In genomic region chr10:130218181-130218641, GRCh38 we compare ENCODE assay signal across 18 cellular contexts.
A peak's percentile ranks its signal among the peaks of the same experiment; 100 is the strongest.
DNase-seq lines count a peak whose midpoint lies in the region; ATAC-seq and TF ChIP-seq lines count a peak whose summit lies in the region.
"Had no signal": no experiment of that assay in that cellular context is flagged by ENCODE, and none has a peak within 500 bp of the region (broad histone marks: within the 10 kb centered on the region; RNA-seq: fewer than 3 reads in every experiment).

No MANE protein-coding gene starts in this region.

- no peak overlapping the region for H3K27ac Mint-ChIP-seq in H9
- H3K27ac Mint-ChIP-seq in nephron progenitor cell: peak overlapping the region; percentile 51
- H3K27ac Mint-ChIP-seq: CD8-positive, alpha-beta T cell had no signal

- no peak overlapping the region for H4K91ac ChIP-seq in H9 (ENCODE audit: insufficient read length, low read depth, low read length)

- H4K20me1 ChIP-seq in H9 (ENCODE audit: control insufficient read depth, insufficient read depth, insufficient read length) (no peaks in the 10 kb centered on the region), mammary epithelial cell (ENCODE audit: insufficient read depth, low read length) (no peaks in the 10 kb centered on the region)

- H3K9me3 Mint-ChIP-seq in H9: no peaks in the 10 kb centered on the region; a peak in 1 of 5 replicates
- H3K9me3 Mint-ChIP-seq in nephron progenitor cell: no peaks in the 10 kb centered on the region
- H3K9me3 Mint-ChIP-seq: CD8-positive, alpha-beta T cell had no signal

- H2AK5ac ChIP-seq in H9 (ENCODE audit: insufficient read length, low read length): no peak overlapping the region

- H3K27me3 ChIP-seq in H9 (ENCODE audit: insufficient read depth, low read length): no peaks in the 10 kb centered on the region
- H3K27me3 ChIP-seq in WERI-Rb-1 (ENCODE audit: insufficient read depth, low read depth, severe bottlenecking): no peaks in the 10 kb centered on the region
- H3K27me3 ChIP-seq in suprapubic skin: no peaks in the 10 kb centered on the region
- H3K27me3 ChIP-seq in mammary epithelial cell (ENCODE audit: insufficient read depth, low read length): no peaks in the 10 kb centered on the region

- no CpG with 5 or more reads among the region's 12 CpGs for whole genome bisulfite sequencing in H9 (ENCODE audit: extremely low coverage, insufficient read length, low lambda C conversion rate)
- 86% methylated on average over 11 of the region's 12 CpGs for WGBS in suprapubic skin
- 90% methylated on average over 9 of the region's 12 CpGs for WGBS in mammary epithelial cell (ENCODE audit: low coverage, missing lambda C conversion rate)

- DNase-seq in H9 (peak; percentile 18), WERI-Rb-1 (peak; percentile 4), nephron progenitor cell (no peak), suprapubic skin (ENCODE audit: low spot score in 2 of 2) (peak; percentile 37 to 72), mammary epithelial cell (no peak), epidermal melanocyte (ENCODE audit: insufficient read length, low spot score) (no peak)
- DNase-seq: CD8-positive, alpha-beta T cell; KBM-7; MV-4-11; NCI-H1436; NCI-H1930; NCI-H345; NCI-H524 treated with DMSO at 0.1 percent for 48 hours; RPMI8226; SIG-M5 had no signal

- H3K9me3 ChIP-seq in H9 (ENCODE audit: control insufficient read depth, low read depth, low read length) (no peaks in the 10 kb centered on the region), WERI-Rb-1 (ENCODE audit: severe bottlenecking) (no peaks in the 10 kb centered on the region), suprapubic skin (no peaks in the 10 kb centered on the region), mammary epithelial cell (replicated peaks; ENCODE audit: insufficient read depth, low read length) (peaks cover 13% of the 10 kb centered on the region)

- H3K4me1 Mint-ChIP-seq in H9: no peaks in the 10 kb centered on the region
- H3K4me1 Mint-ChIP-seq in nephron progenitor cell: peaks cover 19% of the 10 kb centered on the region

- H3K4me3 Mint-ChIP-seq in H9 (no peak overlapping the region), nephron progenitor cell (no peak overlapping the region)
- H3K4me3 Mint-ChIP-seq: CD8-positive, alpha-beta T cell had no signal

- no peak overlapping the region for H2BK20ac ChIP-seq in H9 (ENCODE audit: low read depth, low read length, poor library complexity, severe bottlenecking)

- no peak overlapping the region for H2BK15ac ChIP-seq in H9 (ENCODE audit: low read depth, low read length)

- H2BK120ac ChIP-seq in H9 (ENCODE audit: low read depth, low read length, poor library complexity, severe bottlenecking): no peak overlapping the region

- no peaks in the 10 kb centered on the region for H3K79me2 ChIP-seq in H9 (ENCODE audit: insufficient read depth, low read length)
- no peaks in the 10 kb centered on the region for H3K79me2 ChIP-seq in mammary epithelial cell (ENCODE audit: insufficient read depth, low read length)

- H3K36me3 Mint-ChIP-seq in H9 (ENCODE audit: insufficient read depth in 1 of 3, low read depth in 3 of 3) (no peaks in the 10 kb centered on the region), nephron progenitor cell (ENCODE audit: low read depth) (no peaks in the 10 kb centered on the region)
- H3K36me3 Mint-ChIP-seq: CD8-positive, alpha-beta T cell had no signal

- H4K8ac ChIP-seq in H9 (replicated peaks; ENCODE audit: insufficient read length, low read depth, low read length): no peak overlapping the region

- CTCF ChIA-PET in mammary epithelial cell (lab: Charles Lee; ENCODE audit: low non-redundant PET): no interaction called here

- no peaks in the 10 kb centered on the region for H3K23me2 ChIP-seq in H9 (ENCODE audit: insufficient read length, low read depth, low read length, poor library complexity, severe bottlenecking)

- no peak for TF ChIP-seq EP300 in suprapubic skin (IDR thresholded peaks at IDR 0.05)

- no peak overlapping the region for H3K4ac ChIP-seq in H9 (ENCODE audit: low read depth, low read length)

- no peak overlapping the region for H3T11ph ChIP-seq in H9 (ENCODE audit: low read length)

- H3K4me3 ChIP-seq in WERI-Rb-1 (ENCODE audit: low read depth, low read length): no peak overlapping the region
- H3K4me3 ChIP-seq in suprapubic skin: no peak overlapping the region
- H3K4me3 ChIP-seq in mammary epithelial cell (replicated peaks in 1 of 3; ENCODE audit: insufficient read depth in 1 of 3, low read depth in 2 of 3, low read length in 3 of 3): no peak overlapping the region
- H3K4me3 ChIP-seq: A549 had no signal

- BruUV-seq in mammary epithelial cell (replicated peaks; lab: Mats Ljungman, UMichigan): no TSS peak

- dilution Hi-C loops in mammary epithelial cell (cut with HindIII; ENCODE audit: low sequenced_read_pairs): no loop called here

- no peak for ATAC-seq in GM21515 (IDR thresholded peaks at IDR 0.05; ENCODE audit: unreplicated experiment)
- ATAC-seq: A549; CD8-positive, alpha-beta T cell; HepG2 had no signal

- H3K4me1 ChIP-seq in H9 (ENCODE audit: insufficient read depth, low read length) (no peaks in the 10 kb centered on the region), suprapubic skin (no peaks in the 10 kb centered on the region), mammary epithelial cell (ENCODE audit: insufficient read depth, low read length) (no peaks in the 10 kb centered on the region)
- H3K4me1 ChIP-seq: A549 had no signal

- H2BK5ac ChIP-seq in H9 (ENCODE audit: insufficient read length, low read length): no peak overlapping the region

- H3K79me1 ChIP-seq in H9 (ENCODE audit: insufficient read depth, low read depth, low read length, poor library complexity, severe bottlenecking): no peaks in the 10 kb centered on the region

- in situ Hi-C loops in mammary epithelial cell (cut with MboI; ENCODE audit: low sequenced_read_pairs in 2 of 2): no loop called here

- intact Hi-C loops in mammary epithelial cell (cut with micrococcal nuclease): no loop called here

- H3K56ac ChIP-seq in H9 (ENCODE audit: insufficient read length, low read depth, low read length): no peak overlapping the region

- H3K23ac ChIP-seq in H9 (ENCODE audit: insufficient read length, low read depth, low read length): no peak overlapping the region

- H2AFZ ChIP-seq in H9 (ENCODE audit: low read length) (no peak overlapping the region), mammary epithelial cell (ENCODE audit: low read depth, low read length) (no peak overlapping the region)

- H3K27ac ChIP-seq in H9 (ENCODE audit: insufficient read length, low read depth, low read length): no peak overlapping the region
- no peak overlapping the region for H3K27ac ChIP-seq in WERI-Rb-1
- no peak overlapping the region for H3K27ac ChIP-seq in suprapubic skin
- H3K27ac ChIP-seq in mammary epithelial cell (ENCODE audit: insufficient read depth, low read depth, low read length): no peak overlapping the region
- H3K27ac ChIP-seq: A549 had no signal

- H3K9ac ChIP-seq in H9 (ENCODE audit: extremely low read depth, insufficient read length, low read length) (no peak overlapping the region), mammary epithelial cell (ENCODE audit: insufficient read depth, low read length) (no peak overlapping the region)

- H3K36me3 ChIP-seq in WERI-Rb-1 (no peaks in the 10 kb centered on the region), suprapubic skin (no peaks in the 10 kb centered on the region), mammary epithelial cell (ENCODE audit: insufficient read depth, low read length) (no peaks in the 10 kb centered on the region)

- no peak overlapping the region for H3K18ac ChIP-seq in H9 (ENCODE audit: insufficient read length, low read depth, low read length)

- no peak overlapping the region for H4K5ac ChIP-seq in H9 (ENCODE audit: insufficient read length, low read depth, low read length)

- H3K14ac ChIP-seq in H9 (ENCODE audit: insufficient read depth, low read length): no peak overlapping the region

- TF ChIP-seq CTCF in H9 (conservative IDR thresholded peaks at IDR 0.05) (no peak), WERI-Rb-1 (IDR thresholded peaks at IDR 0.05; ENCODE audit: low read depth, low read length) (no peak), nephron progenitor cell (IDR thresholded peaks at IDR 0.05) (no peak), suprapubic skin (IDR thresholded peaks at IDR 0.05) (no peak), mammary epithelial cell (conservative IDR thresholded peaks at IDR 0.05 in 1 of 2, IDR thresholded peaks at IDR 0.05 in 1 of 2; ENCODE audit: extremely low read depth in 1 of 2, insufficient read depth in 1 of 2, low read depth in 1 of 2, low read length in 2 of 2) (no peak)

- no peak overlapping the region for H2BK12ac ChIP-seq in H9 (ENCODE audit: insufficient read length, low read depth, low read length)

- H3K4me2 ChIP-seq in H9 (ENCODE audit: insufficient read depth, insufficient read length, low read length) (no peak overlapping the region), mammary epithelial cell (ENCODE audit: insufficient read depth, low read depth, low read length) (no peak overlapping the region)
- H3K4me2 ChIP-seq: A549 had no signal

- H3K27me3 Mint-ChIP-seq in H9 (ENCODE audit: low read depth): peaks cover 2% of the 10 kb centered on the region; the same call in 1 of the 2 replicates
- H3K27me3 Mint-ChIP-seq in nephron progenitor cell (ENCODE audit: low read depth, poor library complexity): no peaks in the 10 kb centered on the region

- no peak for TF ChIP-seq POLR2A in suprapubic skin (IDR thresholded peaks at IDR 0.05)

Comparison
In these comparisons a context has a peak if more than half of its experiments do, and no peak if none do; other contexts are left out.
1. DNase-seq: peak in H9 (single experiment), WERI-Rb-1 (single experiment) and suprapubic skin (2 of 2); none in nephron progenitor cell (single experiment), mammary epithelial cell (single experiment) and epidermal melanocyte (single experiment).